In the genomic region with DNA sequence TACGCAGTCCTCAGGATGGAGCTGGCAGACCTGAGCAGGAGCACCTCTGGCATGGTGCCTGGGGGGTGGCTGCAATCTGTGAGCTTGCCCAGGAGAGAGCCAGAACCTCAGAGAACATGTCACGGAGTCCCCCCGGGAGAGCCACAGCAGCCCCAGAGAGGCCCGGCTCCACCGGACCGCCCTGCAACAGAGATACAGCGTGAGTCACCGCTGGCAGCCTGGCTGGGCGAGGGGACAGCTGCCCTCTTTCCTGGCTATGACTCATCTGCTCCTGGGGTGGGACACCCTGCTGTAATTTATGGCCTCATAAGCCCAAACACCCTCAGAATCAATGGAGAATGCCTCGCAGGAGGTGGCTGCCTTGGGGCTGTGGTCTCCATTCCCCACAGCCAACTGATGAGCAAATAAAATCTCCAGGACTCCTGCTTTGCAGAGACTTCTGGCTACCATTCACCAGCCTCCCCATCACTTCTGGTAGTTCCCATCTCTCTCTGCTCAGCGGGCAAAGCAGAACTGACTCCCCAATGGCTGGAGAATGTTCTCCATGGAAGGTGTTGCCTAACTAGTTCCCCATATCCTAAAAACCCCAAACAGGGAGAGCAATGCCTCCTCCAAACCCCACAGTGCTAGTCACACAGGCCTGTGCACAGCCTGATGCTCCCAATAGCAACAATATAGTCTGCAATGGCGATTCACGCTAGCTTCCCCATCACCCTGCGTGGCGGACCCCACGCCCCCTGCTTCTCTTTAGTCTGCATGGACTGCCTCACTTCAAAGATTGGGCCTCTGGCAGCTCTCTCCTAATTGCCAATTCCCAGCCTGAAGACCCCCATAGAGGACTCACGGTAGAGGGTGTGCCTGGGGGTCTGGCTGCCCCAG, we compare ENCODE assay signal across 1 cellular context.
TF ChIP-seq lines count a peak whose summit lies in the region.

No MANE protein-coding gene starts in this region.

TF ChIP-seq in WTC11, 78 proteins besides CTCF, POLR2A, EP300 and RAD21 (continued from another document):
- TF ChIP-seq USF2 (CRISPR knock-in tag; IDR thresholded peaks at IDR 0.05) (no peak), SMAD4 (CRISPR knock-in tag; IDR thresholded peaks at IDR 0.05) (no peak), ZNF263 (CRISPR knock-in tag; IDR thresholded peaks at IDR 0.05; ENCODE audit: low read depth) (no peak), EMX1 (CRISPR knock-in tag; IDR thresholded peaks at IDR 0.05) (no peak), ZBTB21 (CRISPR knock-in tag; IDR thresholded peaks at IDR 0.05; ENCODE audit: borderline replicate concordance) (no peak)
